In the genomic region with DNA sequence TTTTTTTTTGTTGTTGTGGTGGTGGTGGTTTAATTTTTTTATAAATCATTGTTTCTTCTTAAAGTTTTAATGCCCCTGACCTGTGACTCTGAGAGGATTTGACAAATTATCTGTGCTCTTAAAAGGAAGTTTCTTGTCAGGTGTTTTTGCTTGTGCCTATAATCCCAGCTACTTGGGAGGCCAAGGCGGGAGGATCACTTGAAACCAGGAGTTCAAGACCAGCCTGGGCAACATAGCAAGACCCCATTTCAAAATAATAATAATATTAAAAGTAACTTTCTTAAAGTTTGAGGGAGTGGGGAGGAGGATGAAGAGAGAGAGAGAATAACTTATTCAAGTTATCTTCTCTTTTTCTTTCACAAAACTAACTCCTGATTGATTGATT, we compare ENCODE assay signal across 16 cellular contexts. TPM values are rescaled to one million over a fixed set of nuclear protein-coding genes. Genes with fewer than 3 reads are reported as not detected.
A peak's percentile ranks its signal among the peaks of the same experiment; 100 is the strongest.
DNase-seq lines count a peak whose midpoint lies in the region; ATAC-seq, FAIRE-seq and TF ChIP-seq lines count a peak whose summit lies in the region.
"Had no signal": no experiment of that assay in that cellular context is flagged by ENCODE, and none has a peak within 500 bp of the region (broad histone marks: within the 10 kb centered on the region; RNA-seq: fewer than 3 reads in every experiment).

No MANE protein-coding gene starts in this region.

- WGBS in thyroid gland, 2 donors = 94 to 98% methylated on average over 1 of the region's 1 CpG

- H3K27me3 Mint-ChIP-seq in activated naive CD4-positive, alpha-beta T cell treated with anti-CD3 and anti-CD28 coated beads, Interleukin-2, amount 50 U/mL, for 24 hours = no peaks in the 10 kb centered on the region
- H3K27me3 Mint-ChIP-seq in central memory CD8-positive, alpha-beta T cell = no peaks in the 10 kb centered on the region
- H3K27me3 Mint-ChIP-seq in progenitor cell of endocrine pancreas = no peaks in the 10 kb centered on the region
- H3K27me3 Mint-ChIP-seq: IgD-negative memory B cell had no signal

- H3K4me3 ChIP-seq in Panc1 (ENCODE audit: low read depth in 2 of 2, low read length in 2 of 2) (no peak overlapping the region), thyroid gland (replicated peaks in 1 of 3) (no peak overlapping the region)
- H3K4me3 ChIP-seq: psoas muscle had no signal

- H3K4me1 Mint-ChIP-seq in activated naive CD4-positive, alpha-beta T cell treated with anti-CD3 and anti-CD28 coated beads, Interleukin-2, amount 50 U/mL, for 24 hours = peaks cover 73% of the 10 kb centered on the region
- peaks cover 56% of the 10 kb centered on the region for H3K4me1 Mint-ChIP-seq in central memory CD8-positive, alpha-beta T cell
- peaks cover 17% of the 10 kb centered on the region for H3K4me1 Mint-ChIP-seq in progenitor cell of endocrine pancreas (ENCODE audit: low read depth)

- POLR2A ChIA-PET in Panc1 (lab: Charles Lee) = no interaction called here

- no peaks in the 10 kb centered on the region for H3K27me3 ChIP-seq in Panc1 (ENCODE audit: control insufficient read depth, insufficient read depth, low read length)
- no peaks in the 10 kb centered on the region for H3K27me3 ChIP-seq in thyroid gland

- no peaks in the 10 kb centered on the region for H3K9me3 ChIP-seq in Panc1 (ENCODE audit: control insufficient read depth, insufficient read depth, low read depth, low read length)
- no peaks in the 10 kb centered on the region for H3K9me3 ChIP-seq in thyroid gland
- H3K9me3 ChIP-seq: psoas muscle had no signal

- no TSS peak for BruUV-seq in Panc1 (replicated peaks; lab: Mats Ljungman, UMichigan)

- CTCF ChIA-PET in Panc1 (lab: Charles Lee) = no interaction called here

- H3K4me3 Mint-ChIP-seq in activated naive CD4-positive, alpha-beta T cell treated with anti-CD3 and anti-CD28 coated beads, Interleukin-2, amount 50 U/mL, for 24 hours = peak overlapping the region; percentile 62
- peak overlapping the region; percentile 64 for H3K4me3 Mint-ChIP-seq in central memory CD8-positive, alpha-beta T cell
- H3K4me3 Mint-ChIP-seq in progenitor cell of endocrine pancreas (ENCODE audit: low read depth) = no peak overlapping the region

- intact Hi-C loops in Panc1 (cut with micrococcal nuclease; ENCODE audit: unreplicated experiment) (no loop called here), thyroid gland (cut with DNase I) (no loop called here)

- H3K36me3 Mint-ChIP-seq in activated naive CD4-positive, alpha-beta T cell treated with anti-CD3 and anti-CD28 coated beads, Interleukin-2, amount 50 U/mL, for 24 hours = no peaks in the 10 kb centered on the region
- H3K36me3 Mint-ChIP-seq in central memory CD8-positive, alpha-beta T cell (ENCODE audit: insufficient read depth) = peaks cover 13% of the 10 kb centered on the region
- peaks cover 2% of the 10 kb centered on the region for H3K36me3 Mint-ChIP-seq in progenitor cell of endocrine pancreas (ENCODE audit: insufficient read depth)

- no peaks in the 10 kb centered on the region for H3K4me1 ChIP-seq in Panc1 (ENCODE audit: control insufficient read depth, insufficient read depth, low read length)
- H3K4me1 ChIP-seq in thyroid gland = peaks cover 22 to 37% of the 10 kb centered on the region in 2 donors
- H3K4me1 ChIP-seq: psoas muscle had no signal

- peak overlapping the region; percentile 48; the same call in 1 of the 2 replicates for H3K27ac ChIP-seq in Panc1 (ENCODE audit: low read length)
- H3K27ac ChIP-seq in thyroid gland = peak overlapping the region; percentile 80 to 91 (median 84)
- H3K27ac ChIP-seq: psoas muscle had no signal

- H3K36me3 ChIP-seq in Panc1 (ENCODE audit: control insufficient read depth, insufficient read depth, low read length) (no peaks in the 10 kb centered on the region), thyroid gland (no peaks in the 10 kb centered on the region)

- in situ Hi-C loops in Panc1 (cut with HindIII; ENCODE audit: low pct_unique_long_range_greater_than_20kb, low sequenced_read_pairs) = no loop called here

- no peak for ATAC-seq in Panc1
- no peak for ATAC-seq in central memory CD8-positive, alpha-beta T cell (replicated peaks; ENCODE audit: extremely low read depth, poor library complexity, severe bottlenecking)
- ATAC-seq in HG03460 (IDR thresholded peaks at IDR 0.05; ENCODE audit: unreplicated experiment) = no peak
- ATAC-seq: activated CD4-positive, CD25-positive, alpha-beta regulatory T cell treated with anti-CD3 and anti-CD28 coated beads, Interleukin-2, amount 50 U/mL, for 24 hours; psoas muscle had no signal

- no peak for TF ChIP-seq POLR2A in thyroid gland (IDR thresholded peaks at IDR 0.05)

- no peak for FAIRE-seq in GM19239 (lab: Jason Lieb, UNC)
- FAIRE-seq: RCC 7860 had no signal

- no peaks in the 10 kb centered on the region for H3K9me3 Mint-ChIP-seq in activated naive CD4-positive, alpha-beta T cell treated with anti-CD3 and anti-CD28 coated beads, Interleukin-2, amount 50 U/mL, for 24 hours
- no peaks in the 10 kb centered on the region for H3K9me3 Mint-ChIP-seq in central memory CD8-positive, alpha-beta T cell
- peaks cover 3% of the 10 kb centered on the region for H3K9me3 Mint-ChIP-seq in progenitor cell of endocrine pancreas (ENCODE audit: low read depth)

- TF ChIP-seq CTCF in Panc1 (IDR thresholded peaks at IDR 0.05) (no peak), thyroid gland (IDR thresholded peaks at IDR 0.05) (no peak), progenitor cell of endocrine pancreas (IDR thresholded peaks at IDR 0.05; ENCODE audit: unreplicated experiment) (no peak)

- DNase-seq in activated naive CD4-positive, alpha-beta T cell treated with Interleukin-2 at 50 U/mL for 16 hours = no peak
- DNase-seq in Panc1 (ENCODE audit: low read depth, low spot score) = no peak
- DNase-seq in central memory CD8-positive, alpha-beta T cell (ENCODE audit: low spot score in 2 of 2) = no peak
- no peak for DNase-seq in thyroid gland
- DNase-seq in progenitor cell of endocrine pancreas (ENCODE audit: low spot score, unreplicated experiment) = no peak
- DNase-seq in GM19239 (ENCODE audit: insufficient read length, low spot score) = no peak
- DNase-seq: effector CD8-positive, alpha-beta T cell; NCI-H1092; NCI-H748 treated with DMSO at 0.1 percent for 48 hours; psoas muscle had no signal

- peak overlapping the region; percentile 35 for H3K27ac Mint-ChIP-seq in activated naive CD4-positive, alpha-beta T cell treated with anti-CD3 and anti-CD28 coated beads, Interleukin-2, amount 50 U/mL, for 24 hours
- peak overlapping the region; percentile 3 for H3K27ac Mint-ChIP-seq in central memory CD8-positive, alpha-beta T cell (ENCODE audit: low read depth)
- H3K27ac Mint-ChIP-seq in progenitor cell of endocrine pancreas = no peak overlapping the region

RNA-seq across cellular contexts. Expression of a gene that starts 12.2 kb away (rescaled TPM):
- 38.4 TPM for total RNA-seq in Panc1 (2021; ENCODE audit: unreplicated experiment)
- polyA plus RNA-seq in Panc1 (2012; ENCODE audit: insufficient read length) = 34.2 TPM
- 10 to 100 TPM; 68.3 to 79.5 (median 75.2) TPM for total RNA-seq in thyroid gland
- 20.3 and 21.2 TPM in 2 replicates for total RNA-seq in progenitor cell of endocrine pancreas

RNA-seq across cellular contexts. Expression of a gene that starts 45.5 kb away (rescaled TPM):
- total RNA-seq in Panc1 (2021; ENCODE audit: unreplicated experiment) (not detected), thyroid gland (not detected), progenitor cell of endocrine pancreas (not detected in 2 replicates)
- 0.34 TPM for polyA plus RNA-seq in Panc1 (2012; ENCODE audit: insufficient read length)
- total RNA-seq: psoas muscle; T-helper 1 cell treated with Interleukin-12 subunit alpha and Interleukin-12 subunit beta and Interleukin-4 antibody, amounts not matched to agents 30 ng/mL and 1 ng/mL, for 36 hours had no signal
- polyA plus RNA-seq: IgD-negative memory B cell had no signal
